In the genomic region with DNA sequence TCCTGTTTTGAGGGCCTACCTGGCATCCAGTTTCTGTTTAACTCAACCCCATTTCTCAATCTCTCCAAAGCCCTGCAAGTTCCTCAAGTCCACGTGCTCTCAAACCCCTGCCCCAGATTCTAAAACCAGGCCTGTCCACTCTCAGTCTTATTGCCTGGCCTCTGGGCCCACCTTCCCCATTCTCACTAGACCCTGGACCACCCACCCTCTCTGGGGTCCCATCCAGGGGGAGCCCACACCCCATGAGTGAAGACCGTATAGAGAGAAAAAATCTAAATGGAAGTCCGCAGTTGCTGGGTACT, we compare ENCODE assay signal across 17 cellular contexts. TPM values are rescaled to one million over a fixed set of nuclear protein-coding genes. Genes with fewer than 3 reads are reported as not detected.
DNase-seq lines count a peak whose midpoint lies in the region; ATAC-seq, FAIRE-seq and TF ChIP-seq lines count a peak whose summit lies in the region.
"Had no signal": no experiment of that assay in that cellular context is flagged by ENCODE, and none has a peak within 500 bp of the region (broad histone marks: within the 10 kb centered on the region; RNA-seq: fewer than 3 reads in every experiment).

No MANE protein-coding gene starts in this region.

- peaks cover 12% of the 10 kb centered on the region for H3K4me1 Mint-ChIP-seq in T-helper 17 cell
- peaks cover 13 to 19% of the 10 kb centered on the region in 2 donors for H3K4me1 Mint-ChIP-seq in stimulated activated naive B cell treated with anti-CD40 and anti-IgM and Interleukin-4, amounts not matched to agents 10 μg/mL and 1 μg/mL and 100 μg/mL, for 72 hours

- H3K4me1 ChIP-seq in IMR-90 (ENCODE audit: control insufficient read depth, insufficient read depth, low read length): peaks cover 5% of the 10 kb centered on the region
- peaks cover 20% of the 10 kb centered on the region for H3K4me1 ChIP-seq in keratinocyte (ENCODE audit: control insufficient read depth, extremely low read depth, insufficient read depth, low read length)

- 0 out of 2 replicates have a peak overlapping the region, but pooled peaks have one; percentile 6 for H2BK120ac ChIP-seq in IMR-90 (ENCODE audit: low read depth, low read length)

- POLR2A ChIA-PET in IMR-90 (lab: Charles Lee; ENCODE audit: unreplicated experiment): no interaction called here

- H3K14ac ChIP-seq in IMR-90 (replicated peaks; ENCODE audit: low read depth, low read length): peak overlapping the region; percentile 25; the same call in 1 of the 2 replicates

- no peak overlapping the region for H3K27ac ChIP-seq in IMR-90 (ENCODE audit: insufficient read depth, low read length)
- no peak overlapping the region for H3K27ac ChIP-seq in keratinocyte (ENCODE audit: control insufficient read depth, insufficient read depth, low read length)
- H3K27ac ChIP-seq: C4-2B had no signal

- 82% methylated on average over 2 of the region's 3 CpGs; no CpG with 5 or more reads in 1 of the 2 experiments for WGBS in IMR-90 (ENCODE audit: extremely low coverage in 2 of 2, insufficient read length in 1 of 2), 2 experiments

- in situ Hi-C loops in IMR-90 (cut with MboI; ENCODE audit: low sequenced_read_pairs): loop anchor here (10.0 kb wide), 1 partner anchor 920 kb away; no protein-coding TSS in a partner anchor

- H3K9me3 Mint-ChIP-seq in stimulated activated naive B cell treated with anti-CD40 and anti-IgM and Interleukin-4, amounts not matched to agents 10 μg/mL and 1 μg/mL and 100 μg/mL, for 72 hours: no peaks in the 10 kb centered on the region

- no peak for TF ChIP-seq RAD21 in IMR-90 (IDR thresholded peaks at IDR 0.05; ENCODE audit: low read length)

- FAIRE-seq in keratinocyte (lab: Jason Lieb, UNC): no peak
- FAIRE-seq: RCC 7860 had no signal

- no TSS peak for BruUV-seq in IMR-90 (replicated peaks; lab: Mats Ljungman, UMichigan)

- H3K36me3 Mint-ChIP-seq in T-helper 17 cell (ENCODE audit: low read depth): no peaks in the 10 kb centered on the region
- no peaks in the 10 kb centered on the region for H3K36me3 Mint-ChIP-seq in stimulated activated naive B cell treated with anti-CD40 and anti-IgM and Interleukin-4, amounts not matched to agents 10 μg/mL and 1 μg/mL and 100 μg/mL, for 72 hours

- no peak overlapping the region for H2BK15ac ChIP-seq in IMR-90 (ENCODE audit: low read depth, low read length)

- DNase-seq in IMR-90: no peak
- DNase-seq in T-helper 17 cell: no peak
- no peak for DNase-seq in keratinocyte (ENCODE audit: low read depth, low spot score)
- DNase-seq in stimulated activated naive B cell treated with anti-CD40 and anti-IgM and Interleukin-4, amounts not matched to agents 10 μg/mL and 1 μg/mL and 100 μg/mL, for 72 hours: no peak
- DNase-seq in DMS 273 (lab: John Stamatoyannopoulos, UW; ENCODE audit: unreplicated experiment): no peak
- no peak for DNase-seq in DMS53 (lab: John Stamatoyannopoulos, UW)
- DNase-seq in H7: no peak
- DNase-seq: GDM1, GOT3, NCI-H1092 treated with DMSO at 0.1 percent for 48 hours, NCI-H146, NCI-H2029 treated with DMSO at 0.1 percent for 48 hours had no signal

- no peak for ATAC-seq in IMR-90 (ENCODE audit: low read depth)
- no peak for ATAC-seq in T-helper 17 cell
- no peak for ATAC-seq in stimulated activated naive B cell treated with anti-CD40 and anti-IgM and Interleukin-4, amounts not matched to agents 10 μg/mL and 1 μg/mL and 100 μg/mL, for 72 hours (replicated peaks)
- ATAC-seq: Right ventricle myocardium inferior had no signal

- H3K56ac ChIP-seq in IMR-90 (ENCODE audit: extremely low read depth, insufficient read depth, low read length): no peak overlapping the region

- intact Hi-C loops in IMR-90 (cut with micrococcal nuclease): no loop called here

- no peaks in the 10 kb centered on the region; the same call in 1 of the 2 replicates for H3K27me3 ChIP-seq in IMR-90 (ENCODE audit: control insufficient read depth, insufficient read depth, low read length)
- no peaks in the 10 kb centered on the region for H3K27me3 ChIP-seq in keratinocyte (ENCODE audit: control insufficient read depth, extremely low read depth, insufficient read depth, low read length)
- no peaks in the 10 kb centered on the region for H3K27me3 ChIP-seq in H7 (ENCODE audit: control insufficient read depth, insufficient read depth, low read length)

- peak overlapping the region; percentile 43 for H3K27ac Mint-ChIP-seq in T-helper 17 cell
- H3K27ac Mint-ChIP-seq in stimulated activated naive B cell treated with anti-CD40 and anti-IgM and Interleukin-4, amounts not matched to agents 10 μg/mL and 1 μg/mL and 100 μg/mL, for 72 hours: peak overlapping the region; percentile 28

- H3K9ac ChIP-seq in IMR-90 (ENCODE audit: low read depth, low read length) (no peak overlapping the region), keratinocyte (ENCODE audit: control insufficient read depth, extremely low read depth, insufficient read depth, low read length) (no peak overlapping the region)

- H2BK20ac ChIP-seq in IMR-90 (ENCODE audit: low read depth, low read length): no peak overlapping the region; the same call in 1 of the 2 replicates

- H3K27me3 Mint-ChIP-seq in T-helper 17 cell: no peaks in the 10 kb centered on the region
- H3K27me3 Mint-ChIP-seq in stimulated activated naive B cell treated with anti-CD40 and anti-IgM and Interleukin-4, amounts not matched to agents 10 μg/mL and 1 μg/mL and 100 μg/mL, for 72 hours: no peaks in the 10 kb centered on the region

- H3K23ac ChIP-seq in IMR-90 (ENCODE audit: low read depth, low read length): no peak overlapping the region

- TF ChIP-seq CTCF in IMR-90 (conservative IDR thresholded peaks at IDR 0.05; ENCODE audit: low read depth, low read length) (no peak), keratinocyte (optimal IDR thresholded peaks at IDR 0.05 in 1 of 3, IDR thresholded peaks at IDR 0.05 in 1 of 3, conservative IDR thresholded peaks at IDR 0.05 in 1 of 3; ENCODE audit: extremely low read depth in 1 of 3, insufficient read depth in 2 of 3, low read length in 3 of 3) (no peak)

- H2AFZ ChIP-seq in IMR-90 (replicated peaks; ENCODE audit: low read length, poor library complexity) (no peak overlapping the region), keratinocyte (ENCODE audit: control insufficient read depth, low read length) (no peak overlapping the region)

- CTCF ChIA-PET in IMR-90 (lab: Yijun Ruan, JAX): interaction anchor here (0.6 to 1.8 kb wide), 2 partner anchors 20 to 50 kb away, joined by 3 to 6 read pairs; no protein-coding TSS in a partner anchor

- H4K5ac ChIP-seq in IMR-90 (ENCODE audit: low read depth, low read length): no peak overlapping the region

- H2BK5ac ChIP-seq in IMR-90 (ENCODE audit: low read depth, low read length, poor library complexity, severe bottlenecking): no peak overlapping the region

- H4K8ac ChIP-seq in IMR-90 (ENCODE audit: low read depth in 2 of 2, low read length in 2 of 2): no peak overlapping the region

- no peaks in the 10 kb centered on the region for H3K79me2 ChIP-seq in keratinocyte (ENCODE audit: control insufficient read depth, insufficient read depth, low read length)

- TF ChIP-seq POLR2A in IMR-90 (IDR thresholded peaks at IDR 0.05; ENCODE audit: low read depth, low read length): no peak

- no peak overlapping the region for H3K18ac ChIP-seq in IMR-90 (ENCODE audit: low read depth, low read length)

- H4K20me1 ChIP-seq in IMR-90 (ENCODE audit: insufficient read depth, low read length): no peaks in the 10 kb centered on the region
- no peaks in the 10 kb centered on the region for H4K20me1 ChIP-seq in keratinocyte (ENCODE audit: control insufficient read depth, extremely low read depth, insufficient read depth, low read length)

- H3K36me3 ChIP-seq in IMR-90 (ENCODE audit: control insufficient read depth, insufficient read depth, low read length) (no peaks in the 10 kb centered on the region), keratinocyte (ENCODE audit: control insufficient read depth in 2 of 2, extremely low read depth in 1 of 2, insufficient read depth in 2 of 2, low read length in 2 of 2) (no peaks in the 10 kb centered on the region), H7 (replicated peaks; ENCODE audit: control insufficient read depth, insufficient read depth, low read length) (no peaks in the 10 kb centered on the region)

- H3K9me3 ChIP-seq in IMR-90 (ENCODE audit: control insufficient read depth, insufficient read depth, low read length) (no peaks in the 10 kb centered on the region), T-helper 17 cell (ENCODE audit: control insufficient read depth, low read length, poor library complexity, severe bottlenecking) (no peaks in the 10 kb centered on the region), keratinocyte (ENCODE audit: control insufficient read depth, low read depth, low read length) (no peaks in the 10 kb centered on the region)

- no peak overlapping the region for H2AK5ac ChIP-seq in IMR-90 (ENCODE audit: low read depth, low read length)

- H3K9me1 ChIP-seq in IMR-90 (ENCODE audit: insufficient read depth, low read length) (no peaks in the 10 kb centered on the region), keratinocyte (ENCODE audit: control insufficient read depth, extremely low read depth, insufficient read depth, low read length) (no peaks in the 10 kb centered on the region)

- H3K4me2 ChIP-seq in IMR-90 (ENCODE audit: low read depth, low read length): no peak overlapping the region
- H3K4me2 ChIP-seq in keratinocyte (ENCODE audit: control insufficient read depth, extremely low read depth, insufficient read depth, low read depth, low read length): peak overlapping the region; percentile 3

- H3K4ac ChIP-seq in IMR-90 (ENCODE audit: low read depth, low read length): no peak overlapping the region

- H3K79me1 ChIP-seq in IMR-90 (ENCODE audit: low read depth in 1 of 2, low read length in 2 of 2): no peaks in the 10 kb centered on the region

- no peak overlapping the region for H2AK9ac ChIP-seq in IMR-90 (replicated peaks; ENCODE audit: low read depth, low read length, poor library complexity)

- dilution Hi-C loops in IMR-90 (cut with HindIII; ENCODE audit: low sequenced_read_pairs, unreplicated experiment): no loop called here
- dilution Hi-C loops in keratinocyte (cut with MboI; ENCODE audit: extremely low pct_ligation_motif_present, low sequenced_read_pairs): no loop called here

- H4K91ac ChIP-seq in IMR-90 (ENCODE audit: insufficient read depth, low read depth, low read length): no peak overlapping the region

- no peak overlapping the region for H3K4me3 Mint-ChIP-seq in T-helper 17 cell
- H3K4me3 Mint-ChIP-seq in stimulated activated naive B cell treated with anti-CD40 and anti-IgM and Interleukin-4, amounts not matched to agents 10 μg/mL and 1 μg/mL and 100 μg/mL, for 72 hours: no peak overlapping the region

- H3K4me3 ChIP-seq in IMR-90 (ENCODE audit: insufficient read depth, low read depth, low read length) (no peak overlapping the region), keratinocyte (ENCODE audit: control insufficient read depth in 2 of 3, extremely low read depth in 1 of 3, insufficient read depth in 2 of 3, low read depth in 1 of 3, low read length in 3 of 3) (no peak overlapping the region), H7 (ENCODE audit: insufficient read depth, low read depth, low read length) (no peak overlapping the region)

RNA-seq across cellular contexts. Expression of gene TLR10, which starts 58.3 kb away (rescaled TPM):
- total RNA-seq in IMR-90 (2012; rRNA removed): not detected in 2 replicates
- polyA plus RNA-seq in IMR-90 (2012; rRNA removed): not detected in 2 replicates
- polyA plus RNA-seq in IMR-90 (2012; cell fraction: cytosol; rRNA removed): not detected in 2 replicates
- polyA plus RNA-seq in IMR-90 (2012; cell fraction: nucleus; rRNA removed; ENCODE audit: low replicate concordance): not detected in 2 replicates
- 1 to 10 TPM in 1 of 2 donors, not detected in 1; 1.1 TPM for total RNA-seq in T-helper 17 cell
- 0.01 to 0.23 TPM (median 0.05 TPM) in 3 replicates for polyA plus RNA-seq in keratinocyte
- polyA plus RNA-seq in keratinocyte (2011; ENCODE audit: low read depth): 1.3 TPM
- 0.13 TPM in 1 of 2 replicates, not detected in the other for polyA plus RNA-seq in keratinocyte (2011; cell fraction: cytosol; rRNA removed)
- polyA plus RNA-seq in keratinocyte (2011; cell fraction: nucleus; rRNA removed): 0.11 and 0.13 TPM in 2 replicates
- 0.83 TPM in 1 of 2 replicates, not detected in the other for polyA plus RNA-seq in keratinocyte (2012; ENCODE audit: low replicate concordance)
- 0.06 TPM in 1 of 3 replicates, not detected in the others for polyA minus RNA-seq in keratinocyte
- polyA minus RNA-seq in keratinocyte (2011; cell fraction: cytosol; rRNA and poly(A)+ RNA removed): not detected
- 0.39 and 0.42 TPM in 2 replicates for polyA minus RNA-seq in keratinocyte (2011; cell fraction: nucleus; rRNA and poly(A)+ RNA removed)
- not detected in 2 replicates for total RNA-seq in H7 (2014; rRNA removed; shearing (Covaris generic))
- total RNA-seq: LHCN-M2, NCI-H460, Right ventricle myocardium inferior had no signal
